Comparison of ENCODE assay signal across 1 cellular context in the genomic region with DNA sequence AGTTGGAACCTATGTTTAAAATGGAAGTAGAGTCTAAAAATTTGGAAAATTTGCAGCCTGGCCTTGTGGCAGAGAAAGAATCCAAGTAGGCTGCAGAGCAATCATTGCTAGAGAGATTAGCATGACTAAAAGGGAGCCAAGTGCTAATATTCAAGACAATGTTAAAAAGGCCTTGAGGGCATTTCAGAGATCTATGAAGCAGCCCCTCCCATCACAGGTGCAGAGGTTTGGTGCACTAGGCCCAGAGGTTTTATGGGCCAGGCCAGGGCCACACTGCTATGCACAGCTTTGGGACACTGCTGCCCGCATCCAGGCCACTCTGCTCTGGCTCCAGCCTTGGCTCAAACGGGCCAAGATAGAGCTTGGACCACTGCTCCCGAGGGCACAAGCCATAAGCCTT.
TF ChIP-seq lines count a peak whose summit lies in the region.

No MANE protein-coding gene starts in this region.

TF ChIP-seq in HepG2, 621 proteins besides CTCF, POLR2A, EP300 and RAD21:
- TF ChIP-seq ZNF350 (CRISPR knock-in tag; IDR thresholded peaks at IDR 0.05; ENCODE audit: borderline replicate concordance, low read depth), result no peak
- TF ChIP-seq, protein P1, sequence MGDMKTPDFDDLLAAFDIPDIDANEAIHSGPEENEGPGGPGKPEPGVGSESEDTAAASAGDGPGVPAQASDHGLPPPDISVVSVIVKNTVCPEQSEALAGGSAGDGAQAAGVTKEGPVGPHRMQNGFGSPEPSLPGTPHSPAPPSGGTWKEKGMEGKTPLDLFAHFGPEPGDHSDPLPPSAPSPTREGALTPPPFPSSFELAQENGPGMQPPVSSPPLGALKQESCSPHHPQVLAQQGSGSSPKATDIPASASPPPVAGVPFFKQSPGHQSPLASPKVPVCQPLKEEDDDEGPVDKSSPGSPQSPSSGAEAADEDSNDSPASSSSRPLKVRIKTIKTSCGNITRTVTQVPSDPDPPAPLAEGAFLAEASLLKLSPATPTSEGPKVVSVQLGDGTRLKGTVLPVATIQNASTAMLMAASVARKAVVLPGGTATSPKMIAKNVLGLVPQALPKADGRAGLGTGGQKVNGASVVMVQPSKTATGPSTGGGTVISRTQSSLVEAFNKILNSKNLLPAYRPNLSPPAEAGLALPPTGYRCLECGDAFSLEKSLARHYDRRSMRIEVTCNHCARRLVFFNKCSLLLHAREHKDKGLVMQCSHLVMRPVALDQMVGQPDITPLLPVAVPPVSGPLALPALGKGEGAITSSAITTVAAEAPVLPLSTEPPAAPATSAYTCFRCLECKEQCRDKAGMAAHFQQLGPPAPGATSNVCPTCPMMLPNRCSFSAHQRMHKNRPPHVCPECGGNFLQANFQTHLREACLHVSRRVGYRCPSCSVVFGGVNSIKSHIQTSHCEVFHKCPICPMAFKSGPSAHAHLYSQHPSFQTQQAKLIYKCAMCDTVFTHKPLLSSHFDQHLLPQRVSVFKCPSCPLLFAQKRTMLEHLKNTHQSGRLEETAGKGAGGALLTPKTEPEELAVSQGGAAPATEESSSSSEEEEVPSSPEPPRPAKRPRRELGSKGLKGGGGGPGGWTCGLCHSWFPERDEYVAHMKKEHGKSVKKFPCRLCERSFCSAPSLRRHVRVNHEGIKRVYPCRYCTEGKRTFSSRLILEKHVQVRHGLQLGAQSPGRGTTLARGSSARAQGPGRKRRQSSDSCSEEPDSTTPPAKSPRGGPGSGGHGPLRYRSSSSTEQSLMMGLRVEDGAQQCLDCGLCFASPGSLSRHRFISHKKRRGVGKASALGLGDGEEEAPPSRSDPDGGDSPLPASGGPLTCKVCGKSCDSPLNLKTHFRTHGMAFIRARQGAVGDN (CRISPR knock-in tag; IDR thresholded peaks at IDR 0.05), result peak; percentile 27; the same call in 1 of the 2 replicates
